ENCODE assay signal across 8 cellular contexts in genomic region chr6:13573669-13574110, GRCh38. TPM values are rescaled to one million over a fixed set of nuclear protein-coding genes. Genes with fewer than 3 reads are reported as not detected.
DNase-seq lines count a peak whose midpoint lies in the region; ATAC-seq and TF ChIP-seq lines count a peak whose summit lies in the region.

No MANE protein-coding gene starts in this region.

- ATAC-seq in heart left ventricle (peak in 1 of 4 donors; percentile 14), GM18873 (IDR thresholded peaks at IDR 0.05; ENCODE audit: low FRiP score, unreplicated experiment) (no peak), GM19023 (IDR thresholded peaks at IDR 0.05; ENCODE audit: unreplicated experiment) (no peak), GM18519 (IDR thresholded peaks at IDR 0.05; ENCODE audit: low FRiP score, unreplicated experiment) (no peak)

- TF ChIP-seq CTCF in LNCaP clone FGC (IDR thresholded peaks at IDR 0.05; ENCODE audit: control insufficient read depth, extremely low read depth, insufficient read depth) (no peak), heart left ventricle (IDR thresholded peaks at IDR 0.05) (no peak), ovary (IDR thresholded peaks at IDR 0.05) (no peak)

- H3K9me3 ChIP-seq in heart left ventricle (peaks cover 0 to 4% (median 0%) of the 10 kb centered on the region in 12 donors), ovary (no peaks in the 10 kb centered on the region)

- H3K4me3 ChIP-seq in LNCaP clone FGC (ENCODE audit: low read depth, low read length) = peak overlapping the region; percentile 82
- peak overlapping the region; percentile 30 to 93 (median 85) for H3K4me3 ChIP-seq in heart left ventricle
- peak overlapping the region; percentile 64 for H3K4me3 ChIP-seq in ovary

- H3K36me3 Mint-ChIP-seq in activated T-helper 2 cell treated with anti-CD3 and anti-CD28 coated beads, Interferon-gamma antibody, Interleukin-2, Interleukin-4, amounts not matched to agents 10 μg/mL and 5 μg/mL and 100 μg/mL, durations not matched to agents 14 hours and 24 hours and 36 hours (ENCODE audit: low read depth) = no peaks in the 10 kb centered on the region

- H3K27ac ChIP-seq in heart left ventricle = peak overlapping the region; percentile 93 to 100 (median 98)
- H3K27ac ChIP-seq in ovary = peak overlapping the region; percentile 76 to 89

- H3K4me1 ChIP-seq in heart left ventricle (peaks cover 0 to 26% (median 14%) of the 10 kb centered on the region in 12 donors), ovary (ENCODE audit: insufficient read depth) (no peaks in the 10 kb centered on the region)

- peaks cover 9% of the 10 kb centered on the region for H3K4me1 Mint-ChIP-seq in activated T-helper 2 cell treated with anti-CD3 and anti-CD28 coated beads, Interferon-gamma antibody, Interleukin-2, Interleukin-4, amounts not matched to agents 10 μg/mL and 5 μg/mL and 100 μg/mL, durations not matched to agents 14 hours and 24 hours and 36 hours (ENCODE audit: low read depth)

- TF ChIP-seq POLR2A in heart left ventricle (IDR thresholded peaks at IDR 0.05) = no peak
- TF ChIP-seq POLR2A in ovary (IDR thresholded peaks at IDR 0.05) = no peak

- peaks cover 6% of the 10 kb centered on the region for H3K27me3 Mint-ChIP-seq in activated T-helper 2 cell treated with anti-CD3 and anti-CD28 coated beads, Interferon-gamma antibody, Interleukin-2, Interleukin-4, amounts not matched to agents 10 μg/mL and 5 μg/mL and 100 μg/mL, durations not matched to agents 14 hours and 24 hours and 36 hours (ENCODE audit: low read depth)

- TF ChIP-seq EP300 in ovary (IDR thresholded peaks at IDR 0.05) = no peak

- DNase-seq in EL = peak; percentile 57
- DNase-seq in LNCaP clone FGC (ENCODE audit: low read depth) = no peak
- no peak for DNase-seq in activated T-helper 2 cell treated with anti-CD3 and anti-CD28 coated beads, Interferon-gamma antibody, Interleukin-2, Interleukin-4, amounts not matched to agents 10 μg/mL and 5 μg/mL and 100 μg/mL, durations not matched to agents 14 hours and 24 hours and 36 hours (ENCODE audit: low spot score)
- peak in 4 of 5 donors; percentile 23 to 63 (median 44) for DNase-seq in heart left ventricle
- DNase-seq in ovary = peak in 4 of 5 donors; percentile 33 to 40 (median 36)

- H3K27me3 ChIP-seq in heart left ventricle = no peaks in the 10 kb centered on the region
- H3K27me3 ChIP-seq in ovary = no peaks in the 10 kb centered on the region

- WGBS in heart left ventricle, 4 donors = 3 to 5% (median 3%) methylated on average over 14 of the region's 14 CpGs
- WGBS in ovary, 3 donors = 9 to 16% (median 10%) methylated on average over 14 of the region's 14 CpGs

- H3K36me3 ChIP-seq in heart left ventricle (no peaks in the 10 kb centered on the region), ovary (no peaks in the 10 kb centered on the region)

- H3K27ac Mint-ChIP-seq in activated T-helper 2 cell treated with anti-CD3 and anti-CD28 coated beads, Interferon-gamma antibody, Interleukin-2, Interleukin-4, amounts not matched to agents 10 μg/mL and 5 μg/mL and 100 μg/mL, durations not matched to agents 14 hours and 24 hours and 36 hours = peak overlapping the region; percentile 54

- intact Hi-C loops in activated T-helper 2 cell treated with anti-CD3 and anti-CD28 coated beads, Interferon-gamma antibody, Interleukin-2, Interleukin-4, amounts not matched to agents 10 μg/mL and 5 μg/mL and 100 μg/mL, durations not matched to agents 14 hours and 24 hours and 36 hours (cut with micrococcal nuclease) = loop anchor here (1.0 to 10.0 kb wide), 9 partner anchors 42 to 491 kb away; partner anchors contain the start of genes GFOD1, MCUR1, NOL7 and RANBP9
- intact Hi-C loops in heart left ventricle (cut with DNase I) (loop anchor here in 7 of 10 donors (1.0 to 10.0 kb wide), 8 partner anchors 39 to 245 kb away; partner anchors contain the start of genes GFOD1 (in 4 of the 7), NOL7 (in 1 of the 7) and TBC1D7 (in 1 of the 7)), ovary (cut with DNase I) (loop anchor here in 1 of 4 donors (5.0 kb wide), 1 partner anchor 194 kb away; no protein-coding TSS in a partner anchor)

- H3K9me3 Mint-ChIP-seq in activated T-helper 2 cell treated with anti-CD3 and anti-CD28 coated beads, Interferon-gamma antibody, Interleukin-2, Interleukin-4, amounts not matched to agents 10 μg/mL and 5 μg/mL and 100 μg/mL, durations not matched to agents 14 hours and 24 hours and 36 hours = no peaks in the 10 kb centered on the region

- peak overlapping the region; percentile 72 for H3K4me3 Mint-ChIP-seq in activated T-helper 2 cell treated with anti-CD3 and anti-CD28 coated beads, Interferon-gamma antibody, Interleukin-2, Interleukin-4, amounts not matched to agents 10 μg/mL and 5 μg/mL and 100 μg/mL, durations not matched to agents 14 hours and 24 hours and 36 hours (ENCODE audit: low read depth)

RNA-seq across cellular contexts. Expression of gene SIRT5, which starts 0.7 kb away (rescaled TPM):
- 9.0 and 9.3 TPM in 2 replicates for total RNA-seq in activated T-helper 2 cell treated with anti-CD3 and anti-CD28 coated beads, Interferon-gamma antibody, Interleukin-2, Interleukin-4, amounts not matched to agents 10 μg/mL and 5 μg/mL and 100 μg/mL, durations not matched to agents 14 hours and 24 hours and 36 hours
- total RNA-seq in heart left ventricle (10 to 100 TPM; 29.5 to 60.0 (median 41.4) TPM), ovary (10 to 100 TPM in 6 of 7 donors, 1 to 10 TPM in 1; 9.9 to 22.2 (median 13.0) TPM)
- polyA plus RNA-seq in heart left ventricle (10 to 100 TPM; 13.1 to 20.3 TPM), ovary (10 to 100 TPM in 1 of 2 donors, 1 to 10 TPM in 1; 7.3 to 19.1 TPM)

RNA-seq across cellular contexts. Expression of gene NOL7, which starts 41.4 kb away (rescaled TPM):
- 82.5 and 84.1 TPM in 2 replicates for total RNA-seq in activated T-helper 2 cell treated with anti-CD3 and anti-CD28 coated beads, Interferon-gamma antibody, Interleukin-2, Interleukin-4, amounts not matched to agents 10 μg/mL and 5 μg/mL and 100 μg/mL, durations not matched to agents 14 hours and 24 hours and 36 hours
- total RNA-seq in heart left ventricle (100 to 1,000 TPM in 1 of 9 donors, 10 to 100 TPM in 8; 38.6 to 118 (median 47.8) TPM), ovary (10 to 100 TPM; 49.3 to 77.7 (median 58.6) TPM)
- polyA plus RNA-seq in heart left ventricle (100 to 1,000 TPM in 1 of 2 donors, 10 to 100 TPM in 1; 59.7 to 124 TPM), ovary (10 to 100 TPM; 63.6 to 67.5 TPM)

Comparison
In these comparisons a context has a peak if more than half of its experiments do, and no peak if none do; other contexts are left out.
1. DNase-seq: peak in EL (single experiment), heart left ventricle (4 of 5) and ovary (4 of 5); none in LNCaP clone FGC (single experiment) and activated T-helper 2 cell treated with anti-CD3 and anti-CD28 coated beads, Interferon-gamma antibody, Interleukin-2, Interleukin-4, amounts not matched to agents 10 μg/mL and 5 μg/mL and 100 μg/mL, durations not matched to agents 14 hours and 24 hours and 36 hours (single experiment).
2. Peak in every context shown above with its lines, with median percentiles within 50 percentile points of each other: H3K4me3 ChIP-seq.